8 cellular contexts compared by ENCODE assay signal in genomic region chr5:131265318-131265803, GRCh38. TPM values are rescaled to one million over a fixed set of nuclear protein-coding genes. Genes with fewer than 3 reads are reported as not detected.
DNase-seq lines count a peak whose midpoint lies in the region; ATAC-seq and TF ChIP-seq lines count a peak whose summit lies in the region.

No MANE protein-coding gene starts in this region.

- WGBS in ectodermal cell, 2 experiments = 29 to 35% methylated on average over 1 to 2 of the region's 2 CpGs

- no peak overlapping the region for H3K9ac ChIP-seq in neural cell (ENCODE audit: low read length)

- H3K27ac ChIP-seq in Peyer's patch = peak overlapping the region; percentile 87 to 98 (median 94)
- no peak overlapping the region for H3K27ac ChIP-seq in ectodermal cell (ENCODE audit: insufficient read depth, low read depth, low read length, poor library complexity, severe bottlenecking)
- no peak overlapping the region for H3K27ac ChIP-seq in neural cell (ENCODE audit: low read length)

- H2AFZ ChIP-seq in neural cell (ENCODE audit: low read depth, low read length) = no peak overlapping the region

- H3K4me1 ChIP-seq in Peyer's patch (peaks cover 0 to 26% (median 10%) of the 10 kb centered on the region in 4 donors), ectodermal cell (ENCODE audit: control insufficient read depth, insufficient read depth, low read length) (no peaks in the 10 kb centered on the region)

- H3K4me2 ChIP-seq in neural cell (ENCODE audit: low read length) = peak overlapping the region; percentile 74

- DNase-seq in AG09319 (ENCODE audit: extremely low read depth, low read depth) (no peak), Peyer's patch (no peak), occipital lobe (lab: John Stamatoyannopoulos, UW) (no peak), NCI-H1105 treated with DMSO at 0.1 percent for 48 hours (lab: John Stamatoyannopoulos, UW) (no peak)

- ATAC-seq in GM18498 (IDR thresholded peaks at IDR 0.05; ENCODE audit: unreplicated experiment) (peak; percentile 23), HG03066 (IDR thresholded peaks at IDR 0.05; ENCODE audit: low read depth, unreplicated experiment) (peak; percentile 29)

- no peaks in the 10 kb centered on the region for H4K20me1 ChIP-seq in neural cell (ENCODE audit: insufficient read depth)

- peaks cover 46% of the 10 kb centered on the region for H3K79me2 ChIP-seq in neural cell (replicated peaks; ENCODE audit: insufficient read depth, low read length)

- H3K9me2 ChIP-seq in neural cell (ENCODE audit: insufficient read depth, low read length) = no peaks in the 10 kb centered on the region

- peak; percentile 29 for TF ChIP-seq CTCF in AG09319 (IDR thresholded peaks at IDR 0.05; ENCODE audit: low read depth, low read length)
- TF ChIP-seq CTCF in Peyer's patch (IDR thresholded peaks at IDR 0.05) = peak; percentile 56 to 85 (median 78)
- TF ChIP-seq CTCF in neural cell (IDR thresholded peaks at IDR 0.05; ENCODE audit: poor library complexity, severe bottlenecking) = peak; percentile 45

- TF ChIP-seq POLR2A in Peyer's patch (IDR thresholded peaks at IDR 0.05) = no peak

- TF ChIP-seq RAD21 in neural cell (conservative IDR thresholded peaks at IDR 0.05) = no peak

- H3K27me3 ChIP-seq in Peyer's patch (no peaks in the 10 kb centered on the region), ectodermal cell (ENCODE audit: control insufficient read depth, insufficient read depth, low read length, poor library complexity, severe bottlenecking) (no peaks in the 10 kb centered on the region), neural cell (ENCODE audit: insufficient read depth, low read depth, low read length) (no peaks in the 10 kb centered on the region)

- H3K4me3 ChIP-seq in Peyer's patch (peak overlapping the region; percentile 68 to 99 (median 92)), ectodermal cell (ENCODE audit: insufficient read depth, low read depth, low read length) (peak overlapping the region; percentile 94), neural cell (ENCODE audit: low read length) (peak overlapping the region; percentile 97)

- H3K36me3 ChIP-seq in Peyer's patch = no peaks in the 10 kb centered on the region
- no peaks in the 10 kb centered on the region for H3K36me3 ChIP-seq in ectodermal cell (ENCODE audit: control insufficient read depth, insufficient read depth, low read length)
- H3K36me3 ChIP-seq in neural cell (ENCODE audit: insufficient read depth, low read length) = no peaks in the 10 kb centered on the region

- no peaks in the 10 kb centered on the region for H3F3A ChIP-seq in neural cell (ENCODE audit: insufficient read depth, low read length, poor library complexity, severe bottlenecking)

- TF ChIP-seq EP300 in neural cell (conservative IDR thresholded peaks at IDR 0.05; ENCODE audit: poor library complexity, severe bottlenecking) = no peak

- H3K9me3 ChIP-seq in Peyer's patch (no peaks in the 10 kb centered on the region), ectodermal cell (ENCODE audit: control insufficient read depth, low read length) (no peaks in the 10 kb centered on the region), neural cell (ENCODE audit: low read length) (no peaks in the 10 kb centered on the region)

TF ChIP-seq in neural cell, 6 proteins besides CTCF, POLR2A, EP300 and RAD21:
- TF ChIP-seq EZH2 (IDR thresholded peaks at IDR 0.05; ENCODE audit: borderline replicate concordance, insufficient read depth, low read length, poor library complexity, severe bottlenecking) = no peak
- no peak for TF ChIP-seq REST (IDR thresholded peaks at IDR 0.05; ENCODE audit: borderline replicate concordance)
- no peak for TF ChIP-seq MXI1 (conservative IDR thresholded peaks at IDR 0.05; ENCODE audit: poor library complexity, severe bottlenecking)
- TF ChIP-seq POLR2AphosphoS5 (IDR thresholded peaks at IDR 0.05) = no peak
- no peak for TF ChIP-seq TAF1 (IDR thresholded peaks at IDR 0.05; ENCODE audit: low read depth)
- TF ChIP-seq SMC3 (conservative IDR thresholded peaks at IDR 0.05; ENCODE audit: poor library complexity) = no peak
TF ChIP-seq in neural cell: peak in this region for 0.

RNA-seq across cellular contexts. Expression of gene CDC42SE2, which starts 1.5 kb away (rescaled TPM):
- total RNA-seq in Peyer's patch (100 to 1,000 TPM in 2 of 4 donors, 10 to 100 TPM in 2; 49.9 to 125 (median 91.4) TPM), occipital lobe (170 TPM)
- 42.0 TPM for polyA plus RNA-seq in ectodermal cell (2013, experiment 1 of 4)
- 39.5 TPM for polyA plus RNA-seq in ectodermal cell (2013, experiment 2 of 4)
- polyA plus RNA-seq in ectodermal cell (2013, experiment 3 of 4) = 32.9 TPM
- polyA plus RNA-seq in ectodermal cell (2013, experiment 4 of 4) = 33.6 TPM
- 48.2 and 48.7 TPM in 2 replicates for polyA plus RNA-seq in neural cell
- 68.2 and 71.8 TPM in 2 replicates for polyA minus RNA-seq in neural cell

Comparison
In these comparisons a context has a peak if more than half of its experiments do, and no peak if none do; other contexts are left out.
1. H3K27ac ChIP-seq: peak in Peyer's patch (4 of 4); none in ectodermal cell (single experiment) and neural cell (single experiment).
2. Peak in every context shown above with its lines, with median percentiles within 50 percentile points of each other: CTCF ChIP-seq and H3K4me3 ChIP-seq.